In genomic region chr10:67836491-67836890, GRCh38 we compare ENCODE assay signal across 20 cellular contexts. TPM values are rescaled to one million over a fixed set of nuclear protein-coding genes. Genes with fewer than 3 reads are reported as not detected.
DNase-seq lines count a peak whose midpoint lies in the region; ATAC-seq and TF ChIP-seq lines count a peak whose summit lies in the region.
"Had no signal": no experiment of that assay in that cellular context is flagged by ENCODE, and none has a peak within 500 bp of the region (broad histone marks: within the 10 kb centered on the region; RNA-seq: fewer than 3 reads in every experiment).

No MANE protein-coding gene starts in this region.

- H3K79me2 ChIP-seq in mammary epithelial cell (ENCODE audit: insufficient read depth, low read length) = no peaks in the 10 kb centered on the region
- H3K79me2 ChIP-seq: parathyroid adenoma had no signal

- H3K27me3 ChIP-seq in mammary epithelial cell (ENCODE audit: insufficient read depth, low read length) (no peaks in the 10 kb centered on the region), adipocyte (replicated peaks; ENCODE audit: control insufficient read depth, insufficient read depth, low read length) (no peaks in the 10 kb centered on the region), psoas muscle (ENCODE audit: insufficient read depth in 3 of 3, low read length in 2 of 3) (no peaks in the 10 kb centered on the region)
- H3K27me3 ChIP-seq: transverse colon had no signal

- 40% methylated on average over 2 of the region's 2 CpGs for WGBS in mammary epithelial cell (ENCODE audit: low coverage, missing lambda C conversion rate)
- 35 to 43% (median 42%) methylated on average over 2 of the region's 2 CpGs for WGBS in psoas muscle, 3 donors

- H3K4me2 ChIP-seq in mammary epithelial cell (ENCODE audit: insufficient read depth, low read depth, low read length) = no peak overlapping the region
- H3K4me2 ChIP-seq: GM23338, KMS-11 had no signal

- H3K27me3 Mint-ChIP-seq in MCF 10A (ENCODE audit: insufficient read depth, unreplicated experiment) = no peaks in the 10 kb centered on the region
- H3K27me3 Mint-ChIP-seq: naive thymus-derived CD8-positive, alpha-beta T cell had no signal

- no TSS peak for BruUV-seq in MCF 10A (replicated peaks; lab: Mats Ljungman, UMichigan)
- BruUV-seq in mammary epithelial cell (replicated peaks; lab: Mats Ljungman, UMichigan) = no TSS peak

- peaks cover 6% of the 10 kb centered on the region for H3K4me1 Mint-ChIP-seq in MCF 10A (ENCODE audit: insufficient read depth, unreplicated experiment)

- in situ Hi-C loops in mammary epithelial cell (cut with MboI; ENCODE audit: low sequenced_read_pairs in 2 of 2) = no loop called here

- POLR2A ChIA-PET in MCF 10A (lab: Yijun Ruan, JAX) = interaction anchor here (0.6 to 3.0 kb wide), 3 partner anchors 9 to 19 kb away, joined by 3 to 23 read pairs (median 7); no protein-coding TSS in a partner anchor

- H3K9ac ChIP-seq in mammary epithelial cell (ENCODE audit: insufficient read depth, low read length) = no peak overlapping the region
- H3K9ac ChIP-seq in adipocyte (ENCODE audit: low read length) = no peak overlapping the region
- H3K9ac ChIP-seq: KMS-11, parathyroid adenoma had no signal

- H3K27ac ChIP-seq in mammary epithelial cell (ENCODE audit: insufficient read depth, low read depth, low read length) = no peak overlapping the region
- no peak overlapping the region for H3K27ac ChIP-seq in psoas muscle
- H3K27ac ChIP-seq: KMS-11, parathyroid adenoma, transverse colon had no signal

- no peaks in the 10 kb centered on the region for H4K20me1 ChIP-seq in mammary epithelial cell (ENCODE audit: insufficient read depth, low read length)

- no peaks in the 10 kb centered on the region for H3K9me3 Mint-ChIP-seq in MCF 10A (ENCODE audit: unreplicated experiment)

- H2AFZ ChIP-seq in mammary epithelial cell (ENCODE audit: low read depth, low read length) = no peak overlapping the region

- H3K4me3 ChIP-seq in mammary epithelial cell (replicated peaks in 1 of 3; ENCODE audit: insufficient read depth in 1 of 3, low read depth in 2 of 3, low read length in 3 of 3) (no peak overlapping the region), NB4 (ENCODE audit: low read depth, low read length) (peak overlapping the region; percentile 85), adipocyte (ENCODE audit: low read length) (no peak overlapping the region), psoas muscle (peak overlapping the region; percentile 65)
- H3K4me3 ChIP-seq: GM23338 had no signal

- no peak overlapping the region for H3K27ac Mint-ChIP-seq in MCF 10A (ENCODE audit: low read depth, unreplicated experiment)
- H3K27ac Mint-ChIP-seq: GM23338, WTC11 had no signal

- ATAC-seq in psoas muscle (no peak), GM18520 (IDR thresholded peaks at IDR 0.05; ENCODE audit: unreplicated experiment) (no peak)
- ATAC-seq: GM23338; naive thymus-derived CD8-positive, alpha-beta T cell; WTC11 had no signal

- CTCF ChIA-PET in MCF 10A (lab: Yijun Ruan, JAX) (interaction anchor here (0.6 to 1.1 kb wide), 2 partner anchors 28 to 49 kb away, joined by 3 read pairs; no protein-coding TSS in a partner anchor), mammary epithelial cell (lab: Charles Lee; ENCODE audit: low non-redundant PET) (no interaction called here)

- H3K4me1 ChIP-seq in mammary epithelial cell (ENCODE audit: insufficient read depth, low read length) (no peaks in the 10 kb centered on the region), adipocyte (ENCODE audit: control insufficient read depth, insufficient read depth, low read length) (no peaks in the 10 kb centered on the region), psoas muscle (peaks cover 4% of the 10 kb centered on the region)
- H3K4me1 ChIP-seq: parathyroid adenoma, transverse colon had no signal

- peak overlapping the region; percentile 64 for H3K4me3 Mint-ChIP-seq in MCF 10A (ENCODE audit: unreplicated experiment)
- H3K4me3 Mint-ChIP-seq: GM23338; naive thymus-derived CD8-positive, alpha-beta T cell; WTC11 had no signal

- no peak for TF ChIP-seq CTCF in MCF 10A (IDR thresholded peaks at IDR 0.05; ENCODE audit: unreplicated experiment)
- TF ChIP-seq CTCF in mammary epithelial cell (conservative IDR thresholded peaks at IDR 0.05 in 1 of 2, IDR thresholded peaks at IDR 0.05 in 1 of 2; ENCODE audit: extremely low read depth in 1 of 2, insufficient read depth in 1 of 2, low read depth in 1 of 2, low read length in 2 of 2) = no peak
- no peak for TF ChIP-seq CTCF in NB4 (IDR thresholded peaks at IDR 0.05; ENCODE audit: low read depth, low read length)
- TF ChIP-seq CTCF in psoas muscle (IDR thresholded peaks at IDR 0.05) = no peak

- DNase-seq in MCF 10A (ENCODE audit: unreplicated experiment) (no peak), mammary epithelial cell (no peak), NB4 (ENCODE audit: low read depth) (peak; percentile 46), adipocyte (ENCODE audit: low read depth) (peak; percentile 15), psoas muscle (no peak), GM19240 (ENCODE audit: insufficient read length, low spot score) (no peak)
- DNase-seq in stimulated activated CD4-positive, alpha-beta T cell treated with anti-CD3 and anti-CD28 coated beads, Interleukin-15, amount 100 ng/mL, for 24 hours = no peak
- DNase-seq: erythroblast; mesendoderm; naive thymus-derived CD8-positive, alpha-beta T cell; NCI-H2227 treated with DMSO at 0.1 percent for 48 hours; Right ventricle myocardium superior; stimulated activated CD4-positive, alpha-beta T cell treated with anti-CD3 and anti-CD28 coated beads, Interleukin-2, amount 100 ng/mL, for 24 hours; stimulated activated naive CD4-positive, alpha-beta T cell treated with Interleukin-2 at 50 U/mL for 16 hours; transverse colon had no signal

- intact Hi-C loops in MCF 10A (cut with micrococcal nuclease) = loop anchor here (2.0 kb wide), 1 partner anchor 46 kb away; no protein-coding TSS in a partner anchor
- intact Hi-C loops in mammary epithelial cell (cut with micrococcal nuclease) = no loop called here
- intact Hi-C loops in psoas muscle (cut with DNase I) = no loop called here

- H3K36me3 ChIP-seq in mammary epithelial cell (ENCODE audit: insufficient read depth, low read length) (no peaks in the 10 kb centered on the region), adipocyte (ENCODE audit: control insufficient read depth, insufficient read depth, low read length, severe bottlenecking) (no peaks in the 10 kb centered on the region), psoas muscle (ENCODE audit: insufficient read depth in 1 of 2, low read depth in 1 of 2) (no peaks in the 10 kb centered on the region)
- H3K36me3 ChIP-seq: transverse colon had no signal

- H3K9me3 ChIP-seq in mammary epithelial cell (replicated peaks; ENCODE audit: insufficient read depth, low read length) (peaks cover 4% of the 10 kb centered on the region), adipocyte (ENCODE audit: control insufficient read depth, low read length) (no peaks in the 10 kb centered on the region), psoas muscle (no peaks in the 10 kb centered on the region)
- H3K9me3 ChIP-seq: transverse colon had no signal

- TF ChIP-seq POLR2A in NB4 (IDR thresholded peaks at IDR 0.05; ENCODE audit: extremely low read depth, insufficient read length) = no peak

- peaks cover 11% of the 10 kb centered on the region for H3K36me3 Mint-ChIP-seq in MCF 10A (ENCODE audit: insufficient read depth, unreplicated experiment)

- dilution Hi-C loops in mammary epithelial cell (cut with HindIII; ENCODE audit: low sequenced_read_pairs) = no loop called here

RNA-seq across cellular contexts. Expression of gene DNAJC12, which starts 1.5 kb away (rescaled TPM):
- total RNA-seq in MCF 10A (2022) (9.5 and 13.8 TPM in 2 replicates), mammary epithelial cell (1 to 10 TPM in 1 of 2 donors, under 1 TPM in 1; 0.59 to 3.3 TPM), psoas muscle (1 to 10 TPM; 5.8 to 9.2 (median 7.7) TPM)
- polyA plus RNA-seq in mammary epithelial cell (0.08 TPM), psoas muscle (10 to 100 TPM in 2 of 3 donors, 1 to 10 TPM in 1; 2.1 to 20.4 (median 13.8) TPM)
- polyA minus RNA-seq in mammary epithelial cell = not detected
- total RNA-seq: naive thymus-derived CD8-positive, alpha-beta T cell had no signal

RNA-seq across cellular contexts. Expression of gene SIRT1, which starts 48.0 kb away (rescaled TPM):
- total RNA-seq in MCF 10A (2022) (17.9 and 23.2 TPM in 2 replicates), mammary epithelial cell (10 to 100 TPM; 12.3 to 14.5 TPM), psoas muscle (10 to 100 TPM; 14.7 to 24.3 (median 18.6) TPM)
- polyA plus RNA-seq in mammary epithelial cell (4.6 TPM), psoas muscle (10 to 100 TPM in 2 of 3 donors, 1 to 10 TPM in 1; 7.8 to 21.4 (median 16.1) TPM)
- polyA minus RNA-seq in mammary epithelial cell = 2.0 TPM

Comparison
In these comparisons a context has a peak if more than half of its experiments do, and no peak if none do; other contexts are left out.
1. DNase-seq: peak in NB4 (single experiment) and adipocyte (single experiment); none in MCF 10A (single experiment), mammary epithelial cell (single experiment), psoas muscle (0 of 2), GM19240 (single experiment) and stimulated activated CD4-positive, alpha-beta T cell treated with anti-CD3 and anti-CD28 coated beads, Interleukin-15, amount 100 ng/mL, for 24 hours (single experiment).
2. H3K4me3 ChIP-seq: peak in NB4 (single experiment) and psoas muscle (single experiment); none in mammary epithelial cell (0 of 3) and adipocyte (single experiment).